6 cellular contexts compared by ENCODE assay signal in genomic region chr10:121222842-121223241, GRCh38.
"Had no signal": no experiment of that assay in that cellular context is flagged by ENCODE, and none has a peak within 500 bp of the region (broad histone marks: within the 10 kb centered on the region; RNA-seq: fewer than 3 reads in every experiment).

No MANE protein-coding gene starts in this region.

- DNase-seq: IMR-90 had no signal

- H3K36me3 Mint-ChIP-seq: IgD-negative memory B cell had no signal

- FAIRE-seq: HepG2, HTR-8/SVneo, K562 had no signal

- H3K4me3 Mint-ChIP-seq: IgD-negative memory B cell had no signal

- H3K27ac ChIP-seq: HL-60 had no signal

- H3K27ac Mint-ChIP-seq: IgD-negative memory B cell had no signal

- H3K4me3 ChIP-seq: K562 had no signal

- H3K4me1 Mint-ChIP-seq: IgD-negative memory B cell had no signal

- ATAC-seq: HepG2, K562 had no signal
